8 cellular contexts compared by ENCODE assay signal in the genomic region with DNA sequence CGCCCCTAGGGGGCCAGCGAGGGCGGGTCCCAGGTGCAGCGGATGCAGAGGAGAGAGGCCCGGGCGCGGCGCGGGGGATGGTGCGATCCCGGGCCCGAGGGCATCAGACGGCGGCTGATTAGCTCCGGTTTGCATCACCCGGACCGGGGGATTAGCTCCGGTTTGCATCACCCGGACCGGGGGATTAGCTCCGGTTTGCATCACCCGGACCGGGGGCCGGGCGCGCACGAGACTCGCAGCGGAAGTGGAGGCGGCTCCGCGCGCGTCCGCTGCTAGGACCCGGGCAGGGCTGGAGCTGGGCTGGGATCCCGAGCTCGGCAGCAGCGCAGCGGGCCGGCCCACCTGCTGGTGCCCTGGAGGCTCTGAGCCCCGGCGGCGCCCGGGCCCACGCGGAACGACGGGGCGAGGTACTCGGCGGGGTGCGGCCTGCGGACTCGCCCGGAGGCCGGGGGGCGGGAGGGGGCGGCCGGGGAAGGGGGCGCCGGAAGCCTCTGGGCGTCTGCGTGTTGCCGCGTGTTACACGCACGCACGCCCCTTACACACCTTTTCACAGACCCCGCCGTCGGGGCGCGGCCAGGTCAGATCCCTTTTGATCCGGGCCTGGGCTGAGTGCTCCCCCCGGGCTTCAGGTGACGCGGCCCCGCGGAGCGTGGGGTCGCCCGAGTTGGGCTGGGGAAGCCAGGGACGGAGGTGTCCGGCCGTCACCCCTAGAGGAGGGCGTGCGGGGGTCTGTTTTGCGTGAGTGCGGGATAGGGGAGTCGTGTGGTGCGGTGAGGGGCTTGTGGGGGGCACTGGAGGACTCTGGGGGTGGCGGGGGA. TPM values are rescaled to one million over a fixed set of nuclear protein-coding genes. Genes with fewer than 3 reads are reported as not detected.
DNase-seq lines count a peak whose midpoint lies in the region; ATAC-seq lines count a peak whose summit lies in the region.

No MANE protein-coding gene starts in this region.

- POLR2A ChIA-PET in activated CD4-positive, alpha-beta T cell treated with anti-CD3 and anti-CD28 coated beads, Interleukin-2, amount 10 ng/mL, durations not matched to agents 7 days and 5 days (lab: Charles Lee): interaction anchor here (0.7 to 1.4 kb wide), 3 partner anchors 10 to 26 kb away, joined by 3 to 5 read pairs (median 4); no protein-coding TSS in a partner anchor

- H3K9me3 ChIP-seq in mesenchymal stem cell (ENCODE audit: control insufficient read depth, low read length): no peaks in the 10 kb centered on the region

- H3K4me3 ChIP-seq in mesenchymal stem cell (ENCODE audit: insufficient read depth in 1 of 2, low read depth in 1 of 2, low read length in 2 of 2): peak overlapping the region; percentile 71 to 80

- WGBS in mesenchymal stem cell: under 1% methylated on average over 71 of the region's 93 CpGs

- peak overlapping the region; percentile 94 for H3K27ac Mint-ChIP-seq in activated CD4-positive, alpha-beta T cell treated with anti-CD3 and anti-CD28 coated beads, Interleukin-2, amount 10 ng/mL, durations not matched to agents 7 days and 5 days

- no peaks in the 10 kb centered on the region for H3K27me3 Mint-ChIP-seq in activated CD4-positive, alpha-beta T cell treated with anti-CD3 and anti-CD28 coated beads, Interleukin-2, amount 10 ng/mL, durations not matched to agents 7 days and 5 days

- peak overlapping the region; percentile 95 for H2BK15ac ChIP-seq in mesenchymal stem cell (ENCODE audit: low read depth, poor library complexity, severe bottlenecking)

- peak overlapping the region; percentile 74 for H3K9ac ChIP-seq in mesenchymal stem cell (ENCODE audit: low read length)

- peak overlapping the region; percentile 90 for H4K8ac ChIP-seq in mesenchymal stem cell (ENCODE audit: low read length)

- peaks cover 5% of the 10 kb centered on the region for H3K79me1 ChIP-seq in mesenchymal stem cell (replicated peaks; ENCODE audit: low read length, poor library complexity, severe bottlenecking)

- CTCF ChIA-PET in activated CD4-positive, alpha-beta T cell treated with anti-CD3 and anti-CD28 coated beads, Interleukin-2, amount 10 ng/mL, durations not matched to agents 7 days and 5 days (lab: Charles Lee): interaction anchor here (0.5 to 2.6 kb wide), 7 partner anchors 9 to 148 kb away, joined by 3 to 17 read pairs (median 3); no protein-coding TSS in a partner anchor

- no peaks in the 10 kb centered on the region for H3K9me3 Mint-ChIP-seq in activated CD4-positive, alpha-beta T cell treated with anti-CD3 and anti-CD28 coated beads, Interleukin-2, amount 10 ng/mL, durations not matched to agents 7 days and 5 days

- peaks cover 29% of the 10 kb centered on the region for H3K4me1 Mint-ChIP-seq in activated CD4-positive, alpha-beta T cell treated with anti-CD3 and anti-CD28 coated beads, Interleukin-2, amount 10 ng/mL, durations not matched to agents 7 days and 5 days

- peak overlapping the region; percentile 91 for H4K91ac ChIP-seq in mesenchymal stem cell (ENCODE audit: low read length)

- H3K4ac ChIP-seq in mesenchymal stem cell (ENCODE audit: low read depth in 1 of 2, low read length in 2 of 2): peak overlapping the region; percentile 68 to 82

- H2BK12ac ChIP-seq in mesenchymal stem cell (ENCODE audit: low read length in 2 of 2): peak overlapping the region in 1 of 2 experiments; percentile 47

- no peaks in the 10 kb centered on the region for H3K36me3 ChIP-seq in mesenchymal stem cell (ENCODE audit: control insufficient read depth in 1 of 2, insufficient read depth in 2 of 2, low read depth in 1 of 2, low read length in 2 of 2)

- peak overlapping the region in 1 of 2 experiments; percentile 90 for H3K23ac ChIP-seq in mesenchymal stem cell (ENCODE audit: low read length in 2 of 2)

- peak overlapping the region; percentile 28 to 89 for H3K18ac ChIP-seq in mesenchymal stem cell (ENCODE audit: low read depth in 1 of 2, low read length in 2 of 2)

- peak; percentile 46 to 68 for DNase-seq in NCI-H524 (lab: John Stamatoyannopoulos, UW)
- DNase-seq in NCI-H524 treated with DMSO at 0.1 percent for 48 hours (lab: John Stamatoyannopoulos, UW): no peak
- DNase-seq in NCI-H2171 (lab: John Stamatoyannopoulos, UW): peak; percentile 66
- DNase-seq in activated CD4-positive, alpha-beta T cell treated with anti-CD3 and anti-CD28 coated beads, Interleukin-2, amount 10 ng/mL, durations not matched to agents 7 days and 5 days: peak; percentile 65
- peak; percentile 75 for DNase-seq in ecto neural progenitor cell (ENCODE audit: low spot score)
- DNase-seq in mesenchymal stem cell: peak; percentile 73
- DNase-seq in stimulated activated CD8-positive, alpha-beta memory T cell treated with anti-CD3 and anti-CD28 coated beads, Interleukin-2, amount 100 ng/mL, for 48 hours (ENCODE audit: low read depth in 2 of 2): peak; percentile 51 to 66

- ATAC-seq in HG02759 (IDR thresholded peaks at IDR 0.05; ENCODE audit: unreplicated experiment): peak; percentile 61

- peak overlapping the region; percentile 62 to 92 for H3K14ac ChIP-seq in mesenchymal stem cell (ENCODE audit: low read length in 2 of 2)

- no peak overlapping the region for H3K27ac ChIP-seq in mesenchymal stem cell (ENCODE audit: low read length, poor library complexity, severe bottlenecking)

- no peak overlapping the region for H2AFZ ChIP-seq in mesenchymal stem cell (ENCODE audit: low read depth, low read length)

- no peaks in the 10 kb centered on the region for H3K27me3 ChIP-seq in mesenchymal stem cell (ENCODE audit: control insufficient read depth in 1 of 2, insufficient read depth in 1 of 2, low read length in 2 of 2)

- H3K4me1 ChIP-seq in mesenchymal stem cell (ENCODE audit: control insufficient read depth, insufficient read depth, low read depth, low read length): peaks cover 14% of the 10 kb centered on the region

- H3K4me3 Mint-ChIP-seq in activated CD4-positive, alpha-beta T cell treated with anti-CD3 and anti-CD28 coated beads, Interleukin-2, amount 10 ng/mL, durations not matched to agents 7 days and 5 days: peak overlapping the region; percentile 83

- peak overlapping the region; percentile 92 for H2BK120ac ChIP-seq in mesenchymal stem cell (ENCODE audit: low read depth, low read length)

- H3K36me3 Mint-ChIP-seq in activated CD4-positive, alpha-beta T cell treated with anti-CD3 and anti-CD28 coated beads, Interleukin-2, amount 10 ng/mL, durations not matched to agents 7 days and 5 days (ENCODE audit: low read depth): peaks cover 5% of the 10 kb centered on the region

- H2BK5ac ChIP-seq in mesenchymal stem cell (ENCODE audit: low read depth, low read length, poor library complexity, severe bottlenecking): no peak overlapping the region

- no peak overlapping the region for H2AK5ac ChIP-seq in mesenchymal stem cell (ENCODE audit: low read length, severe bottlenecking)

- peak overlapping the region; percentile 90 for H3K4me2 ChIP-seq in mesenchymal stem cell (ENCODE audit: low read length, poor library complexity, severe bottlenecking)

RNA-seq across cellular contexts. Expression of a gene that starts 0.4 kb away (rescaled TPM):
- 10 to 100 TPM; 16.0 to 18.8 TPM for total RNA-seq in activated CD4-positive, alpha-beta T cell treated with anti-CD3 and anti-CD28 coated beads, Interleukin-2, amount 10 ng/mL, durations not matched to agents 7 days and 5 days
- 52.7 TPM for polyA plus RNA-seq in mesenchymal stem cell (2013, experiment 1 of 2)
- 53.4 TPM for polyA plus RNA-seq in mesenchymal stem cell (2013, experiment 2 of 2)

RNA-seq across cellular contexts. Expression of a gene that starts 27.1 kb away (rescaled TPM):
- 100 to 1,000 TPM; 135 to 155 TPM for total RNA-seq in activated CD4-positive, alpha-beta T cell treated with anti-CD3 and anti-CD28 coated beads, Interleukin-2, amount 10 ng/mL, durations not matched to agents 7 days and 5 days
- polyA plus RNA-seq in mesenchymal stem cell (2013, experiment 1 of 2): 78.2 TPM
- 76.4 TPM for polyA plus RNA-seq in mesenchymal stem cell (2013, experiment 2 of 2)

RNA-seq across cellular contexts. Expression of a gene that starts 34.1 kb away (rescaled TPM):
- total RNA-seq in activated CD4-positive, alpha-beta T cell treated with anti-CD3 and anti-CD28 coated beads, Interleukin-2, amount 10 ng/mL, durations not matched to agents 7 days and 5 days: 1 to 10 TPM in 1 of 2 experiments, under 1 TPM in 1; 0.87 to 1.2 TPM
- polyA plus RNA-seq in mesenchymal stem cell (2013, experiment 1 of 2): 63.0 TPM
- polyA plus RNA-seq in mesenchymal stem cell (2013, experiment 2 of 2): 60.9 TPM

RNA-seq across cellular contexts. Expression of a gene that starts 55.6 kb away (rescaled TPM):
- total RNA-seq in activated CD4-positive, alpha-beta T cell treated with anti-CD3 and anti-CD28 coated beads, Interleukin-2, amount 10 ng/mL, durations not matched to agents 7 days and 5 days: 1 to 10 TPM; 5.6 to 6.0 TPM
- 30.8 TPM for polyA plus RNA-seq in mesenchymal stem cell (2013, experiment 1 of 2)
- polyA plus RNA-seq in mesenchymal stem cell (2013, experiment 2 of 2): 29.9 TPM
